12 cellular contexts compared by ENCODE assay signal in the genomic region with DNA sequence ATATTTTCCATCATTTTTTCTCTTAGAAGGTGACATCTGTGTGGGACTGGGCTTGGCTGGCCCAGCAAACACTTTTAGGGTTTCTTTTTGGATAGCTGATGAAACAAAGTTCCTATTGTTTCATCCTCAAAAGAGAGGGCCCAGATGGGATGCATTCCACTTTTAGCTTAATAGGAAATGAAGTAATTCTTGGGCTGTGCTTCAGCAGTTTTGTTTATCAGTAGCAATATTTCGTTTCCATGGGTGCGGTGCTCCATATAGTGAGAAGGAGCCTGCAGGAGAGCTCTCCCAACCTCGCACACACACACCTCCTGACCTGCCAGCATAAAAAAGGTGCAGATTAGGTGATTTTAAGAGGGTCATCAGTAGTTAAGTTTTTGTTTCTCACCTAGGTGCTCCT.
A peak's percentile ranks its signal among the peaks of the same experiment; 100 is the strongest.
DNase-seq lines count a peak whose midpoint lies in the region; ATAC-seq and TF ChIP-seq lines count a peak whose summit lies in the region.
"Had no signal": no experiment of that assay in that cellular context is flagged by ENCODE, and none has a peak within 500 bp of the region (broad histone marks: within the 10 kb centered on the region; RNA-seq: fewer than 3 reads in every experiment).

No MANE protein-coding gene starts in this region.

- no peak for TF ChIP-seq CTCF in left ventricle myocardium inferior (IDR thresholded peaks at IDR 0.05; ENCODE audit: borderline replicate concordance)
- TF ChIP-seq CTCF in BE2C (IDR thresholded peaks at IDR 0.05; ENCODE audit: low read depth, low read length), result no peak

- H3K36me3 ChIP-seq in adipocyte (ENCODE audit: control insufficient read depth, insufficient read depth, low read length, severe bottlenecking), result peaks cover 10% of the 10 kb centered on the region
- H3K36me3 ChIP-seq in left ventricle myocardium inferior, result no peaks in the 10 kb centered on the region
- no peaks in the 10 kb centered on the region for H3K36me3 ChIP-seq in BE2C

- DNase-seq in DMS53 (lab: John Stamatoyannopoulos, UW) (peak; percentile 12), DMS53 treated with DMSO at 0.1 percent for 48 hours (lab: John Stamatoyannopoulos, UW; ENCODE audit: unreplicated experiment) (no peak), adipocyte (ENCODE audit: low read depth) (peak; percentile 88), left ventricle myocardium inferior (no peak), BE2C (no peak)
- DNase-seq: 8988T; activated naive CD4-positive, alpha-beta T cell treated with Interleukin-2 at 50 U/mL for 16 hours; MM.1S; T-helper 2 cell had no signal

- H3K27ac ChIP-seq in left ventricle myocardium inferior (replicated peaks) (peak overlapping the region; percentile 76), skin epidermis (peak overlapping the region in 11 of 21 experiments; percentile 20 to 71 (median 55))

- intact Hi-C loops in left ventricle myocardium inferior (cut with micrococcal nuclease), result no loop called here

- no peaks in the 10 kb centered on the region for H3K27me3 ChIP-seq in adipocyte (replicated peaks; ENCODE audit: control insufficient read depth, insufficient read depth, low read length)
- no peaks in the 10 kb centered on the region for H3K27me3 ChIP-seq in left ventricle myocardium inferior (ENCODE audit: low read depth)
- no peaks in the 10 kb centered on the region for H3K27me3 ChIP-seq in BE2C

- no peak for ATAC-seq in HG03025 (IDR thresholded peaks at IDR 0.05; ENCODE audit: low FRiP score, unreplicated experiment)
- no peak for ATAC-seq in GM19328 (IDR thresholded peaks at IDR 0.05; ENCODE audit: unreplicated experiment)

- no peaks in the 10 kb centered on the region for H3K9me3 ChIP-seq in adipocyte (ENCODE audit: control insufficient read depth, low read length)
- no peaks in the 10 kb centered on the region for H3K9me3 ChIP-seq in left ventricle myocardium inferior (replicated peaks)
- H3K9me3 ChIP-seq in BE2C, result no peaks in the 10 kb centered on the region

- H3K4me1 ChIP-seq in adipocyte (ENCODE audit: control insufficient read depth, insufficient read depth, low read length) (peaks cover 17% of the 10 kb centered on the region), left ventricle myocardium inferior (peaks cover 92% of the 10 kb centered on the region), BE2C (peaks cover 3% of the 10 kb centered on the region; the same call in 1 of the 2 replicates)

- H3K9ac ChIP-seq in adipocyte (ENCODE audit: low read length), result peak overlapping the region; percentile 23

- H3K4me3 ChIP-seq in adipocyte (ENCODE audit: low read length) (no peak overlapping the region), left ventricle myocardium inferior (peak overlapping the region; percentile 10), skin epidermis (no peak overlapping the region), BE2C (ENCODE audit: low read depth, low read length) (no peak overlapping the region)

Comparison
In these comparisons a context has a peak if more than half of its experiments do, and no peak if none do; other contexts are left out.
1. DNase-seq: peak in DMS53 (single experiment) and adipocyte (single experiment); none in DMS53 treated with DMSO at 0.1 percent for 48 hours (single experiment), left ventricle myocardium inferior (single experiment) and BE2C (single experiment).